ENCODE assay signal across 16 cellular contexts in the genomic region with DNA sequence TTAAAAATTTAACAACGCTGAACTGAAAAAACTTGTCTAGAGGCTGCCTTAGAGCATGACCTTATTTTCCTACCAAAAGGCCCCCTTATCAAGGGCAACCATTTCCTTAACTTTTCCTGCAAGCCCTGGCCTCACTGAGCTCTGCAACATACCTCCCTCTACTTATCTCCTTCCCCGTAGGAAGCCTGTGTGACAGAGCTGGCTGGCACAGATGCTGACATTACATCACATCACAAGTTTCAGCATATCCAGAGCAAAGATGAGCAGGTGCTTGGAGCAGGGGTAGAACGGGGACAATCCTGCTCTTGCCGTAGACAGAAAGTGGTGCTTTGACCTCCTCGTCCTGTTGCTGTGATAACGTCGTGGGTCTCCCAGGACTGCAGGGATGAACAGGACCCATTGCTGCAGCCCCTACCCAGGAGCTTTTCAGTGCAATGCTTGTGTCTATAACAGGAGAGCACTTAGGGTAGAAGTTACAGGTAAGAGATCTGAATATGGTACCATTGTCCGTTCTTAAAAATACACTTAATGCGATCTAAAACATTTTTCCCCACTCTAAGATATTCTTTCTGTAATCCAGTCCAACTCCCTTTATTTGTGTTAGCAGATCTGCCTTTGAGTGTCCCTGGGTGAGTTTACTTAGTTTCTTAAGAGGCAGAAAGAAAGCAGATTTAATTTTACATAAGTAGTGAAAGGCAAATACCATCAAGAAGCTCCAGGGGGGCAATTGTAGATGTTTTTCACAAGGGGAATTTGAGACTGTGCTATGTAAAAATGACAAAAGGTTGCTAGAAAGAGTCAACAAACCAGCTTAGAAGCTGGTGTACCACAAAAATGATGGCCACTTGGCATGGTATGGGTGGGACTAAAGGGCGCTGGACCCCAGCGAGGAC.
DNase-seq lines count a peak whose midpoint lies in the region; ATAC-seq and TF ChIP-seq lines count a peak whose summit lies in the region.
"Had no signal": no experiment of that assay in that cellular context is flagged by ENCODE, and none has a peak within 500 bp of the region (broad histone marks: within the 10 kb centered on the region; RNA-seq: fewer than 3 reads in every experiment).

No MANE protein-coding gene starts in this region.

- H3K27ac Mint-ChIP-seq in neural progenitor cell: no peak overlapping the region
- H3K27ac Mint-ChIP-seq in activated naive CD4-positive, alpha-beta T cell treated with anti-CD3 and anti-CD28 coated beads for 36 hours: no peak overlapping the region
- H3K27ac Mint-ChIP-seq: activated CD8-positive, alpha-beta T cell treated with anti-CD3 and anti-CD28 coated beads, Interleukin-2, amount 10 ng/mL, durations not matched to agents 7 days and 5 days; memory B cell had no signal

- ATAC-seq in GM18858 (IDR thresholded peaks at IDR 0.05; ENCODE audit: unreplicated experiment): no peak
- ATAC-seq: activated CD8-positive, alpha-beta T cell treated with anti-CD3 and anti-CD28 coated beads, Interleukin-2, amount 10 ng/mL, durations not matched to agents 7 days and 5 days; K562; Panc1 had no signal

- no peak for TF ChIP-seq CTCF in neural progenitor cell (IDR thresholded peaks at IDR 0.05)
- TF ChIP-seq CTCF in Peyer's patch (IDR thresholded peaks at IDR 0.05): no peak

- DNase-seq in NCI-H146 (lab: John Stamatoyannopoulos, UW): peak; percentile 85
- peak; percentile 89 for DNase-seq in NCI-H748 (lab: John Stamatoyannopoulos, UW; ENCODE audit: unreplicated experiment)
- DNase-seq in erythroblast (lab: John Stamatoyannopoulos, UW): peak; percentile 73 to 81
- DNase-seq in neural progenitor cell (ENCODE audit: low spot score): peak; percentile 17
- no peak for DNase-seq in activated naive CD4-positive, alpha-beta T cell treated with anti-CD3 and anti-CD28 coated beads for 36 hours
- DNase-seq in Peyer's patch: no peak
- DNase-seq: activated CD8-positive, alpha-beta T cell treated with anti-CD3 and anti-CD28 coated beads, Interleukin-2, amount 10 ng/mL, durations not matched to agents 7 days and 5 days; activated gamma-delta T cell treated with Interleukin-2 at 50 U/mL for 16 hours; Caco-2; hippocampal formation; occipital lobe; T1000 had no signal

- H3K27me3 ChIP-seq in neural progenitor cell (no peaks in the 10 kb centered on the region), Peyer's patch (no peaks in the 10 kb centered on the region)

- no peak overlapping the region for H3K27ac ChIP-seq in neural progenitor cell
- no peak overlapping the region for H3K27ac ChIP-seq in Peyer's patch

- H3K9me3 ChIP-seq in neural progenitor cell (ENCODE audit: low read depth): no peaks in the 10 kb centered on the region
- no peaks in the 10 kb centered on the region for H3K9me3 ChIP-seq in Peyer's patch
- H3K9me3 ChIP-seq: Caco-2 had no signal

- peak overlapping the region; percentile 17 for H3K4me2 ChIP-seq in neural progenitor cell

- H3K36me3 ChIP-seq in neural progenitor cell (no peaks in the 10 kb centered on the region), Peyer's patch (no peaks in the 10 kb centered on the region)

- H3K27me3 Mint-ChIP-seq in neural progenitor cell (ENCODE audit: insufficient read depth, low read depth): peaks cover 3% of the 10 kb centered on the region
- H3K27me3 Mint-ChIP-seq in activated naive CD4-positive, alpha-beta T cell treated with anti-CD3 and anti-CD28 coated beads for 36 hours (ENCODE audit: low read depth): peaks cover 16% of the 10 kb centered on the region

- no peaks in the 10 kb centered on the region for H3K79me2 ChIP-seq in neural progenitor cell (ENCODE audit: low read depth)

- intact Hi-C loops in activated naive CD4-positive, alpha-beta T cell treated with anti-CD3 and anti-CD28 coated beads for 36 hours (cut with micrococcal nuclease): no loop called here

- H4K20me1 ChIP-seq in neural progenitor cell (ENCODE audit: low read depth): no peaks in the 10 kb centered on the region

- peaks cover 56% of the 10 kb centered on the region for H3K4me1 Mint-ChIP-seq in neural progenitor cell
- no peaks in the 10 kb centered on the region for H3K4me1 Mint-ChIP-seq in activated naive CD4-positive, alpha-beta T cell treated with anti-CD3 and anti-CD28 coated beads for 36 hours (ENCODE audit: low read depth)
- H3K4me1 Mint-ChIP-seq: memory B cell had no signal

- H3K4me3 ChIP-seq in neural progenitor cell (no peak overlapping the region), Peyer's patch (no peak overlapping the region)
- H3K4me3 ChIP-seq: K562 had no signal

- peak overlapping the region; percentile 40 for H2AFZ ChIP-seq in neural progenitor cell (replicated peaks)

- no peaks in the 10 kb centered on the region for H3K36me3 Mint-ChIP-seq in neural progenitor cell
- H3K36me3 Mint-ChIP-seq in activated naive CD4-positive, alpha-beta T cell treated with anti-CD3 and anti-CD28 coated beads for 36 hours (ENCODE audit: low read depth): no peaks in the 10 kb centered on the region
- H3K36me3 Mint-ChIP-seq: memory B cell had no signal

- H3K9ac ChIP-seq in neural progenitor cell: no peak overlapping the region

- peaks cover 5% of the 10 kb centered on the region for H3F3A ChIP-seq in neural progenitor cell (ENCODE audit: low read depth)

- TF ChIP-seq POLR2A in erythroblast (IDR thresholded peaks at IDR 0.05; ENCODE audit: low read length): no peak
- TF ChIP-seq POLR2A in Peyer's patch (IDR thresholded peaks at IDR 0.05): no peak

- H3K9me3 Mint-ChIP-seq in neural progenitor cell: no peaks in the 10 kb centered on the region
- no peaks in the 10 kb centered on the region for H3K9me3 Mint-ChIP-seq in activated naive CD4-positive, alpha-beta T cell treated with anti-CD3 and anti-CD28 coated beads for 36 hours
- H3K9me3 Mint-ChIP-seq: memory B cell had no signal

- H3K4me3 Mint-ChIP-seq in neural progenitor cell: no peak overlapping the region
- H3K4me3 Mint-ChIP-seq in activated naive CD4-positive, alpha-beta T cell treated with anti-CD3 and anti-CD28 coated beads for 36 hours: no peak overlapping the region
- H3K4me3 Mint-ChIP-seq: activated CD8-positive, alpha-beta T cell treated with anti-CD3 and anti-CD28 coated beads, Interleukin-2, amount 10 ng/mL, durations not matched to agents 7 days and 5 days; memory B cell had no signal

- CTCF ChIA-PET in activated naive CD4-positive, alpha-beta T cell treated with anti-CD3 and anti-CD28 coated beads for 36 hours (lab: Charles Lee): no interaction called here

- peaks cover 54% of the 10 kb centered on the region for H3K4me1 ChIP-seq in neural progenitor cell
- no peaks in the 10 kb centered on the region for H3K4me1 ChIP-seq in Peyer's patch
- H3K4me1 ChIP-seq: Caco-2 had no signal

Comparison
In these comparisons a context has a peak if more than half of its experiments do, and no peak if none do; other contexts are left out.
1. DNase-seq: peak in NCI-H146 (single experiment), NCI-H748 (single experiment), erythroblast (2 of 2) and neural progenitor cell (single experiment); none in activated naive CD4-positive, alpha-beta T cell treated with anti-CD3 and anti-CD28 coated beads for 36 hours (single experiment) and Peyer's patch (0 of 3).